8 cellular contexts compared by ENCODE assay signal in the genomic region with DNA sequence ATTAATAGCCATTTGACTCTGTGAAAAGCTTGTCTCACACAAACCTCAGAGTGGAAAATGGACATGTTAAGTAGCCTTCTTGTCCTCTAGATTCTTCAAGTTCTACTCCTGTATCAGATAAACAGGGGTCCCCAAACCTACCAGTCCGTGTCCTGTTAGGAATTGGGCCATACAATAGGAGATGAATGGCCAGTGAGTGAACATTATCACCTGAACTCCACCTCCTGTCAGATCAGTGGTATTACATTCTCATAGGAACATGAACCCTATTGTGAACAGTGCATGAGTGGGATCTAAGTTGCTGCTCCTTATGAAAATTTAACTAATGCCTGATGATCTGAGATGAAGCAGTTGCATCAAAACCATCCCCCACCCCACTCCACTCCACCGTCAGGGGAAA.
DNase-seq lines count a peak whose midpoint lies in the region; ATAC-seq and TF ChIP-seq lines count a peak whose summit lies in the region.

No MANE protein-coding gene starts in this region.

- H3K4me1 Mint-ChIP-seq in T-helper 17 cell = no peaks in the 10 kb centered on the region

- TF ChIP-seq CTCF in BE2C (IDR thresholded peaks at IDR 0.05; ENCODE audit: low read depth, low read length) (peak; percentile 65), epithelial cell of proximal tubule (conservative IDR thresholded peaks at IDR 0.05; ENCODE audit: low read depth, low read length) (peak; percentile 66), tibial artery (IDR thresholded peaks at IDR 0.05) (peak; percentile 33 to 39)

- DNase-seq in BE2C = no peak
- peak; percentile 9 for DNase-seq in M059J (ENCODE audit: low read depth)
- no peak for DNase-seq in epithelial cell of proximal tubule (ENCODE audit: low read depth)
- no peak for DNase-seq in tibial artery
- no peak for DNase-seq in T-helper 17 cell
- no peak for DNase-seq in NCI-H2171 treated with DMSO at 0.1 percent for 48 hours (lab: John Stamatoyannopoulos, UW)
- DNase-seq in nucleus accumbens (lab: John Stamatoyannopoulos, UW) = no peak

- no peak overlapping the region for H3K27ac Mint-ChIP-seq in T-helper 17 cell

- H3K9me3 ChIP-seq in BE2C (no peaks in the 10 kb centered on the region), tibial artery (no peaks in the 10 kb centered on the region), T-helper 17 cell (ENCODE audit: control insufficient read depth, low read length, poor library complexity, severe bottlenecking) (no peaks in the 10 kb centered on the region)

- H3K36me3 Mint-ChIP-seq in T-helper 17 cell (ENCODE audit: low read depth) = no peaks in the 10 kb centered on the region

- H3K27me3 ChIP-seq in BE2C = no peaks in the 10 kb centered on the region
- no peaks in the 10 kb centered on the region for H3K27me3 ChIP-seq in tibial artery

- intact Hi-C loops in tibial artery (cut with DNase I; ENCODE audit: low total_unique reads) = no loop called here

- H3K4me1 ChIP-seq in BE2C = no peaks in the 10 kb centered on the region
- H3K4me1 ChIP-seq in tibial artery = no peaks in the 10 kb centered on the region

- ATAC-seq in GM19463 (IDR thresholded peaks at IDR 0.05; ENCODE audit: unreplicated experiment) = peak; percentile 66
- no peak for ATAC-seq in T-helper 17 cell

- H3K36me3 ChIP-seq in BE2C = no peaks in the 10 kb centered on the region
- no peaks in the 10 kb centered on the region for H3K36me3 ChIP-seq in tibial artery

- H3K4me3 ChIP-seq in BE2C (ENCODE audit: low read depth, low read length) (no peak overlapping the region), epithelial cell of proximal tubule (ENCODE audit: low read depth, low read length) (no peak overlapping the region), tibial artery (no peak overlapping the region)

- H3K4me3 Mint-ChIP-seq in T-helper 17 cell = no peak overlapping the region

- no peaks in the 10 kb centered on the region for H3K27me3 Mint-ChIP-seq in T-helper 17 cell

- no peak overlapping the region for H3K27ac ChIP-seq in tibial artery
